In the genomic region with DNA sequence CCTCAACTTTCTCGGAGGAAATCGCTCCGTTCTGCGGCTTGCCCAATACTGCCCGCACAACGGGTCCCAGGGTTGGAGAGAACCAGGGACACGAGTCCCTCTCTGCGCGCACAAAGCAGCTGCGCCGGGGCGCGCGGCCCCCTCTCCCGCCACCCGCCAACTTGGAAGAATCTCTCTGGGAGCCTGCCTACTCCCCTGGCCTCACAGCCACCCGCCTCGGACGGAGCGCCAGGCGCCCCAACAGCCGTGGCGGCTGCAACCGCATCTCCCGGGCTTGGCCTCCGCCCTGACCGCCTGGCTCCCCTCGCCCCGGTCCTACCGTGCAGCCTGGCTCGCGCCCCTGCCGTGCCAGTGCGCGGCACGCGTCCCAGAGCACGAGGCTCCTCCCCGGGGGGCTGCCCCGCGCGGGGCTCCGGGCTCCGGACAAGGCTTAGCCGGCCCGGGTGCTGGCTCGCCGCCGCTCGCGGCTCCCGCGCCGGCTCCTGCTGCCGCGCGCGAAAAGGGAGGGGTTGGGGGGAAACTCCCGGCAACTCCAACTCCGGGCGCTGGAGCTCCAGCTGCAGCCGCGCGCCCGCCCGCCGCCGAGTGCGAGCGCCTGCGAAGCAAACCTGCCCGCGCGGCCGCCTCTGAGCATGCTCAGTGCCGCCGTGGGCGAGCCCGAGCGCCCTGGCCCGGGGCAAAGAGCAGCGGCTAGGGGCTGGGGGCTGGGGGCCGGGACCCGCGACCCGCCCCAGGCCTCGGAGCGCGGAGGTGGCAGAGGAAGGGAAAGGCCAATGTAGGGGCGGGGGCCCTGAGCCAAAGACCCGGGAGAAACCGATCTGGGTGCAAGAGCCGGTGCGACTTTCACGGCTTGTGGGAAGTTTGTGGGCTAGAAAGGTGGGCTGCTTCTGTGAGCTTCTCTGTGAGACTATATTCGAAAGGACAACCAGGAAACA, we compare ENCODE assay signal across 8 cellular contexts.
DNase-seq lines count a peak whose midpoint lies in the region; ATAC-seq lines count a peak whose summit lies in the region.

A gene (minus strand): TSS at position 589 of the 935 bp plus-strand sequence. CDS start 75,329 bp downstream, outside the sequence.

- ATAC-seq in HG03354 (IDR thresholded peaks at IDR 0.05; ENCODE audit: poor library complexity, severe bottlenecking, unreplicated experiment), result peak; percentile 79
- no peak for ATAC-seq in GM19395 (IDR thresholded peaks at IDR 0.05; ENCODE audit: unreplicated experiment)

- DNase-seq in activated CD4-positive, alpha-beta T cell treated with anti-CD3 and anti-CD28 coated beads for 48 hours, result peak; percentile 34
- DNase-seq in activated CD4-positive, alpha-beta T cell treated with anti-CD3 and anti-CD28 coated beads for 4 hours, result no peak
- DNase-seq in RKO (ENCODE audit: low spot score) (peak; percentile 17), dedifferentiated amniotic fluid mesenchymal stem cell (ENCODE audit: extremely low spot score) (peak; percentile 70), kidney tubule cell (ENCODE audit: low spot score) (peak; percentile 63)
- peak; percentile 6 to 13 for DNase-seq in stimulated activated CD4-positive, alpha-beta T cell treated with anti-CD3 and anti-CD28 coated beads, Interleukin-2, amount 100 ng/mL, for 48 hours

Comparison
In these comparisons a context has a peak if more than half of its experiments do, and no peak if none do; other contexts are left out.
1. DNase-seq: peak in activated CD4-positive, alpha-beta T cell treated with anti-CD3 and anti-CD28 coated beads for 48 hours (single experiment), RKO (single experiment), dedifferentiated amniotic fluid mesenchymal stem cell (single experiment), kidney tubule cell (single experiment) and stimulated activated CD4-positive, alpha-beta T cell treated with anti-CD3 and anti-CD28 coated beads, Interleukin-2, amount 100 ng/mL, for 48 hours (2 of 2); none in activated CD4-positive, alpha-beta T cell treated with anti-CD3 and anti-CD28 coated beads for 4 hours (0 of 2).